ENCODE assay signal across 7 cellular contexts in the genomic region with DNA sequence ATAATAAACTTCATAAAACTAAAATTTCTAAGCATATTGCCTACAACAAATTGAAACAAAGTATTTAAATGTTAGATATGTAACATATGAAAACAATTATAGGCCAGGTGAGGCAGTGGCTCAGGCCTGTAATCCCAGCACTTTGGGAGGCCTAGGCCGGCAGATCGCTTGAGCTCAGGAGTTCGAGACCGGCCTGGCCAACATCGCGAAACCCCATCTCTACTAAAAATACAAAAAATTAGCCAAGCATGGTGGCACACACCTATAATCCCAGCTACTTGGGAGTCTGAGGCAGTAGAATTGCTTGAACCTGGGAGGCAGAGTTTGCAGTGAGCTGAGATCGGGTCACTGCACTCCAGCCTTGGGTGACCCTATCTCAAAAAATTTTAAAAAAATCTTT. TPM values are rescaled to one million over a fixed set of nuclear protein-coding genes. Genes with fewer than 3 reads are reported as not detected.
DNase-seq lines count a peak whose midpoint lies in the region; ATAC-seq and TF ChIP-seq lines count a peak whose summit lies in the region.
"Not testable (repeated sequence)": the region's sequence is repeated elsewhere in the genome, so short reads cannot be mapped to it uniquely, and the experiment has no call there.

No MANE protein-coding gene starts in this region.

- H3K4me1 ChIP-seq in esophagus squamous epithelium = peaks cover 12 to 75% (median 13%) of the 10 kb centered on the region in 3 donors

- not testable (repeated sequence) for TF ChIP-seq POLR2A in esophagus squamous epithelium (IDR thresholded peaks at IDR 0.05)

- peaks cover 62% of the 10 kb centered on the region for H3K4me1 Mint-ChIP-seq in activated B cell treated with CpG ODN at 0.5 μM for 24 hours
- peaks cover 18% of the 10 kb centered on the region for H3K4me1 Mint-ChIP-seq in mesothelial cell of epicardium
- peaks cover 33% of the 10 kb centered on the region for H3K4me1 Mint-ChIP-seq in stimulated activated effector memory CD8-positive, alpha-beta T cell treated with anti-CD3 and anti-CD28 coated beads, Interleukin-12 subunit alpha, Interleukin-12 subunit beta, amount 100 ng/mL, for 72 hours

- not testable (repeated sequence) for H3K9me3 ChIP-seq in esophagus squamous epithelium

- H3K4me3 ChIP-seq in GM08714 (ENCODE audit: low read length) = peak overlapping the region; percentile 65
- peak overlapping the region in 3 of 4 donors; percentile 4 to 95 (median 77) for H3K4me3 ChIP-seq in esophagus squamous epithelium

- peak overlapping the region in 2 of 4 donors; percentile 58 to 99 for H3K27ac ChIP-seq in esophagus squamous epithelium

- intact Hi-C loops in activated B cell treated with CpG ODN at 0.5 μM for 24 hours (cut with micrococcal nuclease) = loop anchor here (5.0 kb wide), 1 partner anchor 644 kb away; a partner anchor contains a TSS
- intact Hi-C loops in esophagus squamous epithelium (cut with DNase I) = not testable (repeated sequence)

- not testable (repeated sequence) for H3K27me3 ChIP-seq in esophagus squamous epithelium

- CTCF ChIA-PET in activated B cell treated with CpG ODN at 0.5 μM for 24 hours (lab: Charles Lee) = not testable (repeated sequence)

- H3K36me3 Mint-ChIP-seq in activated B cell treated with CpG ODN at 0.5 μM for 24 hours (ENCODE audit: low read depth) = peaks cover 32% of the 10 kb centered on the region
- peaks cover 51 to 65% of the 10 kb centered on the region in 2 donors for H3K36me3 Mint-ChIP-seq in activated naive CD4-positive, alpha-beta T cell treated with anti-CD3 and anti-CD28 coated beads, Interleukin-2, amount 50 U/mL, for 72 hours
- not testable (repeated sequence) for H3K36me3 Mint-ChIP-seq in mesothelial cell of epicardium
- H3K36me3 Mint-ChIP-seq in stimulated activated effector memory CD8-positive, alpha-beta T cell treated with anti-CD3 and anti-CD28 coated beads, Interleukin-12 subunit alpha, Interleukin-12 subunit beta, amount 100 ng/mL, for 72 hours = peaks cover 78% of the 10 kb centered on the region

- not testable (repeated sequence) for H3K27me3 Mint-ChIP-seq in activated B cell treated with CpG ODN at 0.5 μM for 24 hours; mesothelial cell of epicardium (ENCODE audit: low read depth)

- peak; percentile 26 for DNase-seq in NK-92 treated with Interleukin-12 subunit alpha and Interleukin-12 subunit beta, amount 100 ng/mL, for 24 hours (lab: John Stamatoyannopoulos, UW)
- DNase-seq in activated B cell treated with CpG ODN at 0.5 μM for 24 hours; activated naive CD4-positive, alpha-beta T cell treated with anti-CD3 and anti-CD28 coated beads, Interleukin-2, amount 50 U/mL, for 72 hours (ENCODE audit: low spot score in 2 of 2); esophagus squamous epithelium (lab: John Stamatoyannopoulos, UW); mesothelial cell of epicardium (ENCODE audit: low spot score in 2 of 2, unreplicated experiment in 2 of 2); stimulated activated effector memory CD8-positive, alpha-beta T cell treated with anti-CD3 and anti-CD28 coated beads, Interleukin-12 subunit alpha, Interleukin-12 subunit beta, amount 100 ng/mL, for 72 hours (ENCODE audit: low spot score in 2 of 2): not testable (repeated sequence)

- peak overlapping the region; percentile 81 for H3K4me3 Mint-ChIP-seq in activated B cell treated with CpG ODN at 0.5 μM for 24 hours
- peak overlapping the region; percentile 20 for H3K4me3 Mint-ChIP-seq in mesothelial cell of epicardium
- H3K4me3 Mint-ChIP-seq in stimulated activated effector memory CD8-positive, alpha-beta T cell treated with anti-CD3 and anti-CD28 coated beads, Interleukin-12 subunit alpha, Interleukin-12 subunit beta, amount 100 ng/mL, for 72 hours = peak overlapping the region; percentile 95

- TF ChIP-seq CTCF in activated B cell treated with CpG ODN at 0.5 μM for 24 hours (IDR thresholded peaks at IDR 0.05); esophagus squamous epithelium (IDR thresholded peaks at IDR 0.05); mesothelial cell of epicardium (IDR thresholded peaks at IDR 0.05; ENCODE audit: unreplicated experiment): not testable (repeated sequence)

- not testable (repeated sequence) for H3K36me3 ChIP-seq in esophagus squamous epithelium

- ATAC-seq in activated B cell treated with CpG ODN at 0.5 μM for 24 hours (ENCODE audit: low read depth); activated naive CD4-positive, alpha-beta T cell treated with anti-CD3 and anti-CD28 coated beads, Interleukin-2, amount 50 U/mL, for 72 hours; stimulated activated effector memory CD8-positive, alpha-beta T cell treated with anti-CD3 and anti-CD28 coated beads, Interleukin-12 subunit alpha, Interleukin-12 subunit beta, amount 100 ng/mL, for 72 hours: not testable (repeated sequence)

- not testable (repeated sequence) for H3K9me3 Mint-ChIP-seq in activated B cell treated with CpG ODN at 0.5 μM for 24 hours; activated naive CD4-positive, alpha-beta T cell treated with anti-CD3 and anti-CD28 coated beads, Interleukin-2, amount 50 U/mL, for 72 hours; mesothelial cell of epicardium; stimulated activated effector memory CD8-positive, alpha-beta T cell treated with anti-CD3 and anti-CD28 coated beads, Interleukin-12 subunit alpha, Interleukin-12 subunit beta, amount 100 ng/mL, for 72 hours

- 60 to 76% methylated on average over 7 of the region's 7 CpGs for WGBS in esophagus squamous epithelium, 2 donors

- peak overlapping the region; percentile 83 for H3K27ac Mint-ChIP-seq in activated B cell treated with CpG ODN at 0.5 μM for 24 hours
- peak overlapping the region; percentile 81 to 96 for H3K27ac Mint-ChIP-seq in activated naive CD4-positive, alpha-beta T cell treated with anti-CD3 and anti-CD28 coated beads, Interleukin-2, amount 50 U/mL, for 72 hours
- H3K27ac Mint-ChIP-seq in mesothelial cell of epicardium = not testable (repeated sequence)
- H3K27ac Mint-ChIP-seq in stimulated activated effector memory CD8-positive, alpha-beta T cell treated with anti-CD3 and anti-CD28 coated beads, Interleukin-12 subunit alpha, Interleukin-12 subunit beta, amount 100 ng/mL, for 72 hours = peak overlapping the region; percentile 95

- POLR2A ChIA-PET in activated B cell treated with CpG ODN at 0.5 μM for 24 hours (lab: Charles Lee) = interaction anchor here (0.7 to 2.6 kb wide), 2 partner anchors 12 to 13 kb away, joined by 3 to 24 read pairs; no protein-coding TSS in a partner anchor

RNA-seq across cellular contexts. Expression of a gene that starts 3.3 kb away (rescaled TPM):
- total RNA-seq in activated B cell treated with CpG ODN at 0.5 μM for 24 hours (76.3 and 80.7 TPM in 2 replicates), esophagus squamous epithelium (10 to 100 TPM; 27.7 to 34.7 (median 29.2) TPM), mesothelial cell of epicardium (23.7 to 24.1 TPM (median 23.7 TPM) in 3 replicates)
- total RNA-seq in activated naive CD4-positive, alpha-beta T cell treated with anti-CD3 and anti-CD28 coated beads, Interleukin-2, amount 50 U/mL, for 72 hours = 100 to 1,000 TPM in 1 of 2 donors, 10 to 100 TPM in 1; 97.8 to 167 TPM

Comparison
In these comparisons a context has a peak if more than half of its experiments do, and no peak if none do; other contexts are left out.
1. H3K4me3 Mint-ChIP-seq: peak in every context shown above with its lines; median percentile 95 in stimulated activated effector memory CD8-positive, alpha-beta T cell treated with anti-CD3 and anti-CD28 coated beads, Interleukin-12 subunit alpha, Interleukin-12 subunit beta, amount 100 ng/mL, for 72 hours; 81 in activated B cell treated with CpG ODN at 0.5 μM for 24 hours; 20 in mesothelial cell of epicardium.